10 cellular contexts compared by ENCODE assay signal in the genomic region with DNA sequence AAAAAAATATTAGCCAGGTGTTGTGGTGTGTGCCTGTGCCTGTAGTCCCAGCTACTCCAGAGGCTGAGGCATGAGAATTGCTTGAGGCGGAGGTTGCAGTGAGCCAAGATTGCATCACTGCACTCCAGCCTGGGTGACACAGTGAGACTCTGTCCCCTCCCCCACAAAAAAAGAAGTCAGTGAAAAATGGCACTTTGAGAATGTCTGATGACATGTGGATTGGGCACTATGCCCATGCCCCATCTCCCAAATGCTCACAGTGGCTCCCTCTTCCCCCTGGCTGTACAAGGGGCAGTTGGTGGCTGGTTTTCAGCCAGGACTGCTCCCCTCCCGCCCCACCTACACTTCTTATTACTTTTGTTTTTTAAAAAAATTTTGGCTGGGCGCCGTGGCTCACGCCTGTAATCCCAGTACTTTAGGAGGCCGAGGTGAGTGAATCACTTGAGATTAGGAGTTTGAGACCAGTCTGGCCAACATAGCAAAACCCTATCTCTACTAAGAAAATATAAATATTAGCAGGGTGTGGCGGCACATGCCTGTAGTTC. TPM values are rescaled to one million over a fixed set of nuclear protein-coding genes. Genes with fewer than 3 reads are reported as not detected.
DNase-seq lines count a peak whose midpoint lies in the region; ATAC-seq and TF ChIP-seq lines count a peak whose summit lies in the region.
"Had no signal": no experiment of that assay in that cellular context is flagged by ENCODE, and none has a peak within 500 bp of the region (broad histone marks: within the 10 kb centered on the region; RNA-seq: fewer than 3 reads in every experiment).

No MANE protein-coding gene starts in this region.

- no peaks in the 10 kb centered on the region for H3K27me3 Mint-ChIP-seq in WTC11 (ENCODE audit: low read depth)
- H3K27me3 Mint-ChIP-seq: activated naive CD4-positive, alpha-beta T cell treated with anti-CD3 and anti-CD28 coated beads, Interleukin-2, amount 10 ng/mL, durations not matched to agents 7 days and 5 days had no signal

- CTCF ChIA-PET in WTC11 (lab: Charles Lee), result interaction anchor here (1.3 to 4.5 kb wide), 3 partner anchors 62 to 451 kb away, joined by 3 to 16 read pairs (median 4); no protein-coding TSS in a partner anchor

- no peaks in the 10 kb centered on the region for H3K36me3 ChIP-seq in thoracic aorta

- no peak overlapping the region for H3K4me3 Mint-ChIP-seq in WTC11
- H3K4me3 Mint-ChIP-seq: activated naive CD4-positive, alpha-beta T cell treated with anti-CD3 and anti-CD28 coated beads, Interleukin-2, amount 10 ng/mL, durations not matched to agents 7 days and 5 days had no signal

- peak; percentile 35 for DNase-seq in HS-27A (ENCODE audit: low read depth)
- no peak for DNase-seq in WTC11 (ENCODE audit: low spot score)
- DNase-seq in left ventricle myocardium superior, result peak; percentile 53
- DNase-seq in thoracic aorta (ENCODE audit: low spot score), result no peak
- DNase-seq in activated gamma-delta T cell treated with Interleukin-2 at 50 U/mL for 16 hours, result no peak
- no peak for DNase-seq in SKM-1 (lab: John Stamatoyannopoulos, UW; ENCODE audit: unreplicated experiment)
- no peak for DNase-seq in ureter (ENCODE audit: low spot score)
- DNase-seq: activated naive CD4-positive, alpha-beta T cell treated with anti-CD3 and anti-CD28 coated beads, Interleukin-2, amount 10 ng/mL, durations not matched to agents 7 days and 5 days; nucleus accumbens; SHP77 treated with DMSO at 0.1 percent for 48 hours had no signal

- no peaks in the 10 kb centered on the region for H3K27me3 ChIP-seq in thoracic aorta (replicated peaks; ENCODE audit: insufficient read depth)

- ATAC-seq in WTC11 (no peak), left ventricle myocardium superior (peak; percentile 87), thoracic aorta (ENCODE audit: insufficient number of reproducible peaks, low FRiP score, low read depth) (peak; percentile 65)

- POLR2A ChIA-PET in WTC11 (lab: Charles Lee), result no interaction called here

- TF ChIP-seq CTCF in WTC11 (IDR thresholded peaks at IDR 0.05), result no peak
- no peak for TF ChIP-seq CTCF in thoracic aorta (IDR thresholded peaks at IDR 0.05)

- no peak overlapping the region for H3K27ac Mint-ChIP-seq in WTC11
- H3K27ac Mint-ChIP-seq: activated naive CD4-positive, alpha-beta T cell treated with anti-CD3 and anti-CD28 coated beads, Interleukin-2, amount 10 ng/mL, durations not matched to agents 7 days and 5 days had no signal

- H3K27ac ChIP-seq in thoracic aorta, result peak overlapping the region; percentile 39 to 82

- H3K4me1 ChIP-seq in thoracic aorta (ENCODE audit: control insufficient read depth in 1 of 2, low read depth in 2 of 2), result peaks cover 15 to 50% of the 10 kb centered on the region in 2 donors

- no peaks in the 10 kb centered on the region for H3K9me3 ChIP-seq in thoracic aorta

- H3K4me1 Mint-ChIP-seq in WTC11, result peaks cover 15% of the 10 kb centered on the region

- intact Hi-C loops in left ventricle myocardium superior (cut with micrococcal nuclease), result no loop called here

- H3K9me3 Mint-ChIP-seq in WTC11, result no peaks in the 10 kb centered on the region
- H3K9me3 Mint-ChIP-seq: activated naive CD4-positive, alpha-beta T cell treated with anti-CD3 and anti-CD28 coated beads, Interleukin-2, amount 10 ng/mL, durations not matched to agents 7 days and 5 days had no signal

- H3K4me3 ChIP-seq in thoracic aorta, result no peak overlapping the region

- H3K36me3 Mint-ChIP-seq in WTC11, result no peaks in the 10 kb centered on the region

TF ChIP-seq in WTC11, 78 proteins besides CTCF, POLR2A, EP300 and RAD21:
- TF ChIP-seq TCF7 (CRISPR knock-in tag; IDR thresholded peaks at IDR 0.05; ENCODE audit: low read depth) (no peak), GABPB1 (CRISPR knock-in tag; IDR thresholded peaks at IDR 0.05) (0 out of 2 replicates have a peak, but pooled peaks have one; percentile 23), ELF4 (CRISPR knock-in tag; IDR thresholded peaks at IDR 0.05; ENCODE audit: low read depth) (no peak)
TF ChIP-seq in WTC11: peak in this region for 1.

RNA-seq across cellular contexts. Expression of a gene that starts 26.1 kb away (rescaled TPM):
- total RNA-seq in WTC11 (2021) (1.9 to 2.2 TPM (median 2.0 TPM) in 3 replicates), left ventricle myocardium superior (7.0 TPM), thoracic aorta (10 to 100 TPM; 34.4 to 44.1 TPM), ureter (13.5 TPM)

Comparison
In these comparisons a context has a peak if more than half of its experiments do, and no peak if none do; other contexts are left out.
1. DNase-seq: peak in HS-27A (single experiment) and left ventricle myocardium superior (single experiment); none in WTC11 (single experiment), thoracic aorta (single experiment), activated gamma-delta T cell treated with Interleukin-2 at 50 U/mL for 16 hours (single experiment), SKM-1 (single experiment) and ureter (single experiment).